1 cellular context compared by ENCODE assay signal in genomic region chr13:35743165-35743564, GRCh38.
TF ChIP-seq lines count a peak whose summit lies in the region.

No MANE protein-coding gene starts in this region.

TF ChIP-seq in K562, 482 proteins besides CTCF, POLR2A, EP300 and RAD21 (continued from another document):
- TF ChIP-seq NKRF (IDR thresholded peaks at IDR 0.05; ENCODE audit: borderline replicate concordance) = no peak
- peak; percentile 34; the same call in 1 of the 2 replicates for TF ChIP-seq TCF3 (CRISPR knock-in tag; IDR thresholded peaks at IDR 0.05)
- TF ChIP-seq FOXA1 (IDR thresholded peaks at IDR 0.05; ENCODE audit: borderline replicate concordance) = no peak
- TF ChIP-seq PHF21A (IDR thresholded peaks at IDR 0.05; ENCODE audit: borderline replicate concordance, low read depth) = no peak
- TF ChIP-seq YY1 (IDR thresholded peaks at IDR 0.05; ENCODE audit: borderline replicate concordance in 1 of 3, control insufficient read depth in 1 of 3, extremely low read depth in 1 of 3, insufficient read depth in 3 of 3, insufficient read length in 1 of 3, insufficient replicate concordance in 2 of 3, low read depth in 1 of 3, low read length in 2 of 3) = no peak
- TF ChIP-seq POLR2AphosphoS2 (IDR thresholded peaks at IDR 0.05; ENCODE audit: low read length) = no peak
- TF ChIP-seq TEAD4 (IDR thresholded peaks at IDR 0.05; ENCODE audit: low read length) = peak; percentile 30; the same call in 1 of the 2 replicates
- TF ChIP-seq TEAD4 (CRISPR knock-in tag; IDR thresholded peaks at IDR 0.05; ENCODE audit: borderline replicate concordance) = no peak
- TF ChIP-seq E4F1 (CRISPR knock-in tag; IDR thresholded peaks at IDR 0.05; ENCODE audit: borderline replicate concordance) = no peak
- peak in 1 of 2 experiments; percentile 72; a peak in 2 of 4 replicates for TF ChIP-seq TEAD1 (CRISPR knock-in tag; IDR thresholded peaks at IDR 0.05)
